Comparison of ENCODE assay signal across 8 cellular contexts in the genomic region with DNA sequence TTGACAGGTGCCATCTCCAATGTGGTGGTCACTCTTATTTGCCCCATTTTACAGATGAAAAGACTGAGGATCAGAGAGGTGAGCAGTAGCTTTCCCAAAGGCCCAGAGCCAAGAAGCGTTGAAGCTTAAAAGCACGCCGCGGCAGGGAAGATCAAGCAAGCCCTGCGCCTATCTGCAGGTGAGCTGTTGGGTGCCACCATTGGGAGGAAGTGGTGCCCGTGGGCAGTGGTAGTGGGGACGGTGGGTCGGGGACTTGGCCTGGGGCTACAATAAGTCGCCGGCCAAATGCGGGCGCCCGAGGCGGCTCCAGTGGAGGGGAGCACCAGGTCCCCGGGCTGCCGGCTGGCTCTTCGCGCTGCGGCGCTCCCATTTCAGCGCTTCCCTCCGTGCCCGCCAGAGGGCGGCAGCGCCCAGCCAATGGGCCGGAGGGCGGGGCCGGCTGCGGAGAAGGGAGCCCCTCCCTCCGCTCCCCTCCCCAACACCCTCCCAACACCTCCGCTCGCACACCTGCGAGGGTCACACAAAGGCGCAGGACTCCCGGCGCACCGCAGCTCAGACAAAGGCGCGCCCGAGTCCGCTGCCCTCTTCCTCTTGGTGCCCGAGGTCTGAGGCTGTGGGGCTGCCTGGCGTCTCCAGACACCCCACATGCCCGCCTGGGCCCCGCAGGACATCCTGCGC. TPM values are rescaled to one million over a fixed set of nuclear protein-coding genes. Genes with fewer than 3 reads are reported as not detected.
DNase-seq lines count a peak whose midpoint lies in the region; ATAC-seq and TF ChIP-seq lines count a peak whose summit lies in the region.

No MANE protein-coding gene starts in this region.

- no peak for TF ChIP-seq EP300 in sigmoid colon (IDR thresholded peaks at IDR 0.05)

- peak; percentile 44 for ATAC-seq in GM21515 (IDR thresholded peaks at IDR 0.05; ENCODE audit: unreplicated experiment)
- ATAC-seq in GM19455 (IDR thresholded peaks at IDR 0.05; ENCODE audit: unreplicated experiment) = no peak

- peaks cover 0 to 17% (median 15%) of the 10 kb centered on the region in 4 donors for H3K4me1 ChIP-seq in sigmoid colon

- no peak for TF ChIP-seq POLR2A in sigmoid colon (IDR thresholded peaks at IDR 0.05)

- H3K27me3 ChIP-seq in sigmoid colon = peaks cover 17 to 65% (median 26%) of the 10 kb centered on the region in 3 donors

- H3K27ac ChIP-seq in sigmoid colon = no peak overlapping the region

- 1 to 2% methylated on average over 46 of the region's 46 CpGs for whole genome bisulfite sequencing in sigmoid colon, 2 donors

- peak in 13 of 14 donors; percentile 8 to 79 (median 37) for DNase-seq in C1 segment of cervical spinal cord (lab: John Stamatoyannopoulos, UW)
- DNase-seq in NCI-H1105 treated with DMSO at 0.1 percent for 48 hours (lab: John Stamatoyannopoulos, UW) = peak; percentile 84
- peak; percentile 71 to 78 (median 76) for DNase-seq in T-helper 2 cell
- peak in 55 of 58 donors; percentile 9 to 81 (median 47) for DNase-seq in anterior cingulate cortex (lab: John Stamatoyannopoulos, UW)
- DNase-seq in hypothalamus (lab: John Stamatoyannopoulos, UW) = peak in 44 of 51 donors; percentile 14 to 82 (median 50)
- DNase-seq in sigmoid colon = peak; percentile 72

- H3K4me3 ChIP-seq in sigmoid colon = peak overlapping the region in 3 of 4 donors; percentile 7 to 34 (median 26)

- H3K9me3 ChIP-seq in sigmoid colon = no peaks in the 10 kb centered on the region

- intact Hi-C loops in sigmoid colon (cut with DNase I) = loop anchor here (1.0 to 10.0 kb wide), 3 partner anchors 52 to 194 kb away; partner anchors contain the start of gene MEGF8

- no peaks in the 10 kb centered on the region for H3K36me3 ChIP-seq in sigmoid colon

- peak; percentile 72 to 95 (median 86) for TF ChIP-seq CTCF in sigmoid colon (IDR thresholded peaks at IDR 0.05)

RNA-seq across cellular contexts. Expression of gene POU2F2, which starts 0.7 kb away (rescaled TPM):
- 1 to 10 TPM; 1.2 to 3.0 (median 2.5) TPM for total RNA-seq in sigmoid colon
- polyA plus RNA-seq in sigmoid colon = 10 to 100 TPM in 1 of 3 donors, 1 to 10 TPM in 1, under 1 TPM in 1; 0.60 to 19.0 (median 1.6) TPM

RNA-seq across cellular contexts. Expression of gene ZNF574, which starts 57.0 kb away (rescaled TPM):
- 10 to 100 TPM; 12.5 to 14.6 (median 13.1) TPM for total RNA-seq in sigmoid colon
- polyA plus RNA-seq in sigmoid colon = 1 to 10 TPM; 3.0 to 9.3 (median 5.5) TPM
